13 cellular contexts compared by ENCODE assay signal in genomic region chr6:12545837-12546658, GRCh38.
DNase-seq lines count a peak whose midpoint lies in the region; ATAC-seq, FAIRE-seq and TF ChIP-seq lines count a peak whose summit lies in the region.
"Had no signal": no experiment of that assay in that cellular context is flagged by ENCODE, and none has a peak within 500 bp of the region (broad histone marks: within the 10 kb centered on the region; RNA-seq: fewer than 3 reads in every experiment).

No MANE protein-coding gene starts in this region.

- no peak for TF ChIP-seq CTCF in bronchial epithelial cell (IDR thresholded peaks at IDR 0.05; ENCODE audit: insufficient read depth, low read length, severe bottlenecking)

- no peaks in the 10 kb centered on the region for H3K27me3 Mint-ChIP-seq in activated CD4-positive, alpha-beta memory T cell treated with anti-CD3 and anti-CD28 coated beads, Interleukin-2, amount 10 ng/mL, durations not matched to agents 7 days and 5 days
- H3K27me3 Mint-ChIP-seq in activated CD8-positive, alpha-beta T cell treated with anti-CD3 and anti-CD28 coated beads, Interleukin-2, amount 10 ng/mL, durations not matched to agents 7 days and 5 days (ENCODE audit: low read depth), result no peaks in the 10 kb centered on the region

- peaks cover 2% of the 10 kb centered on the region for H3K4me1 Mint-ChIP-seq in activated CD4-positive, alpha-beta memory T cell treated with anti-CD3 and anti-CD28 coated beads, Interleukin-2, amount 10 ng/mL, durations not matched to agents 7 days and 5 days
- no peaks in the 10 kb centered on the region for H3K4me1 Mint-ChIP-seq in activated CD8-positive, alpha-beta T cell treated with anti-CD3 and anti-CD28 coated beads, Interleukin-2, amount 10 ng/mL, durations not matched to agents 7 days and 5 days (ENCODE audit: low read depth)
- H3K4me1 Mint-ChIP-seq: neural crest cell had no signal

- H3K36me3 ChIP-seq in bronchial epithelial cell (ENCODE audit: control insufficient read depth, insufficient read depth, low read length), result no peaks in the 10 kb centered on the region

- H3K4me3 Mint-ChIP-seq in activated CD4-positive, alpha-beta memory T cell treated with anti-CD3 and anti-CD28 coated beads, Interleukin-2, amount 10 ng/mL, durations not matched to agents 7 days and 5 days, result no peak overlapping the region
- H3K4me3 Mint-ChIP-seq in activated CD8-positive, alpha-beta T cell treated with anti-CD3 and anti-CD28 coated beads, Interleukin-2, amount 10 ng/mL, durations not matched to agents 7 days and 5 days, result no peak overlapping the region
- H3K4me3 Mint-ChIP-seq: neural crest cell had no signal

- no peaks in the 10 kb centered on the region for H3K36me3 Mint-ChIP-seq in activated CD4-positive, alpha-beta memory T cell treated with anti-CD3 and anti-CD28 coated beads, Interleukin-2, amount 10 ng/mL, durations not matched to agents 7 days and 5 days (ENCODE audit: low read depth)
- H3K36me3 Mint-ChIP-seq in activated CD8-positive, alpha-beta T cell treated with anti-CD3 and anti-CD28 coated beads, Interleukin-2, amount 10 ng/mL, durations not matched to agents 7 days and 5 days (ENCODE audit: low read depth), result no peaks in the 10 kb centered on the region

- POLR2A ChIA-PET in activated CD4-positive, alpha-beta memory T cell treated with anti-CD3 and anti-CD28 coated beads, Interleukin-2, amount 10 ng/mL, durations not matched to agents 7 days and 5 days (lab: Charles Lee), result no interaction called here
- POLR2A ChIA-PET in activated CD8-positive, alpha-beta T cell treated with anti-CD3 and anti-CD28 coated beads, Interleukin-2, amount 10 ng/mL, durations not matched to agents 7 days and 5 days (lab: Charles Lee), result no interaction called here

- no peaks in the 10 kb centered on the region for H3K9me3 Mint-ChIP-seq in activated CD4-positive, alpha-beta memory T cell treated with anti-CD3 and anti-CD28 coated beads, Interleukin-2, amount 10 ng/mL, durations not matched to agents 7 days and 5 days
- no peaks in the 10 kb centered on the region for H3K9me3 Mint-ChIP-seq in activated CD8-positive, alpha-beta T cell treated with anti-CD3 and anti-CD28 coated beads, Interleukin-2, amount 10 ng/mL, durations not matched to agents 7 days and 5 days (ENCODE audit: insufficient read depth)

- CTCF ChIA-PET in activated CD4-positive, alpha-beta memory T cell treated with anti-CD3 and anti-CD28 coated beads, Interleukin-2, amount 10 ng/mL, durations not matched to agents 7 days and 5 days (lab: Charles Lee), result no interaction called here
- CTCF ChIA-PET in activated CD8-positive, alpha-beta T cell treated with anti-CD3 and anti-CD28 coated beads, Interleukin-2, amount 10 ng/mL, durations not matched to agents 7 days and 5 days (lab: Charles Lee), result no interaction called here

- intact Hi-C loops in left colon (cut with DNase I, micrococcal nuclease), result no loop called here

- H3K4me3 ChIP-seq in bronchial epithelial cell (ENCODE audit: low read depth, low read length), result no peak overlapping the region

- FAIRE-seq in bronchial epithelial cell (lab: Jason Lieb, UNC), result no peak
- FAIRE-seq: GM12891 had no signal

- no peak overlapping the region for H3K27ac Mint-ChIP-seq in activated CD4-positive, alpha-beta memory T cell treated with anti-CD3 and anti-CD28 coated beads, Interleukin-2, amount 10 ng/mL, durations not matched to agents 7 days and 5 days
- H3K27ac Mint-ChIP-seq in activated CD8-positive, alpha-beta T cell treated with anti-CD3 and anti-CD28 coated beads, Interleukin-2, amount 10 ng/mL, durations not matched to agents 7 days and 5 days, result no peak overlapping the region

- DNase-seq in AG08395 (ENCODE audit: low spot score) (peak; percentile 74), LHCN-M2 (ENCODE audit: low read depth) (peak; percentile 91), bronchial epithelial cell (ENCODE audit: low read depth) (peak; percentile 81), left colon (peak in 1 of 2 donors; percentile 36), cortex of kidney (lab: John Stamatoyannopoulos, UW) (no peak)
- no peak for DNase-seq in activated CD4-positive, alpha-beta memory T cell treated with anti-CD3 and anti-CD28 coated beads, Interleukin-2, amount 10 ng/mL, durations not matched to agents 7 days and 5 days
- no peak for DNase-seq in activated CD8-positive, alpha-beta T cell treated with anti-CD3 and anti-CD28 coated beads, Interleukin-2, amount 10 ng/mL, durations not matched to agents 7 days and 5 days
- DNase-seq: MM.1S, NCI-H748 treated with DMSO at 0.1 percent for 48 hours, T-helper 9 cell had no signal

- H3K27me3 ChIP-seq in bronchial epithelial cell (ENCODE audit: control insufficient read depth, insufficient read depth, low read length), result no peaks in the 10 kb centered on the region

- ATAC-seq in left colon, result peak; percentile 91
- no peak for ATAC-seq in HG03139 (IDR thresholded peaks at IDR 0.05; ENCODE audit: unreplicated experiment)
- no peak for ATAC-seq in activated CD8-positive, alpha-beta T cell treated with anti-CD3 and anti-CD28 coated beads, Interleukin-2, amount 10 ng/mL, durations not matched to agents 7 days and 5 days

Comparison
In these comparisons a context has a peak if more than half of its experiments do, and no peak if none do; other contexts are left out.
1. DNase-seq: peak in AG08395 (single experiment), LHCN-M2 (single experiment) and bronchial epithelial cell (single experiment); none in activated CD4-positive, alpha-beta memory T cell treated with anti-CD3 and anti-CD28 coated beads, Interleukin-2, amount 10 ng/mL, durations not matched to agents 7 days and 5 days (single experiment), cortex of kidney (single experiment) and activated CD8-positive, alpha-beta T cell treated with anti-CD3 and anti-CD28 coated beads, Interleukin-2, amount 10 ng/mL, durations not matched to agents 7 days and 5 days (single experiment).